ENCODE assay signal across 9 cellular contexts in genomic region chr15:93037341-93038063, GRCh38. TPM values are rescaled to one million over a fixed set of nuclear protein-coding genes. Genes with fewer than 3 reads are reported as not detected.
DNase-seq lines count a peak whose midpoint lies in the region; ATAC-seq and TF ChIP-seq lines count a peak whose summit lies in the region.
"Had no signal": no experiment of that assay in that cellular context is flagged by ENCODE, and none has a peak within 500 bp of the region (broad histone marks: within the 10 kb centered on the region; RNA-seq: fewer than 3 reads in every experiment).

No MANE protein-coding gene starts in this region.

- H3K4me3 Mint-ChIP-seq in Calu3 (ENCODE audit: low read depth, unreplicated experiment): no peak overlapping the region

- intact Hi-C loops in testis (cut with DNase I; ENCODE audit: low total_unique reads) (loop anchor here (10.0 kb wide), 2 partner anchors 937 to 1087 kb away; no protein-coding TSS in a partner anchor), Calu3 (cut with micrococcal nuclease; ENCODE audit: unreplicated experiment) (loop anchor here (5.0 kb wide), 1 partner anchor 940 kb away; no protein-coding TSS in a partner anchor), stomach (cut with DNase I; ENCODE audit: low total_unique reads) (no loop called here)

- TF ChIP-seq CTCF in VCaP (conservative IDR thresholded peaks at IDR 0.05) (peak; percentile 47), right atrium auricular region (IDR thresholded peaks at IDR 0.05) (peak in 1 of 2 donors; percentile 34), testis (IDR thresholded peaks at IDR 0.05) (peak in 1 of 3 experiments; percentile 8), Calu3 (IDR thresholded peaks at IDR 0.05; ENCODE audit: unreplicated experiment) (no peak), stomach (IDR thresholded peaks at IDR 0.05) (no peak)

- H3K9me3 ChIP-seq in right atrium auricular region (no peaks in the 10 kb centered on the region), testis (no peaks in the 10 kb centered on the region), stomach (no peaks in the 10 kb centered on the region)

- no peak for TF ChIP-seq POLR2A in testis (IDR thresholded peaks at IDR 0.05)
- TF ChIP-seq POLR2A in stomach (IDR thresholded peaks at IDR 0.05): no peak

- H3K27ac ChIP-seq in VCaP (no peak overlapping the region), right atrium auricular region (peak overlapping the region in 1 of 2 donors; percentile 42), testis (peak overlapping the region in 1 of 2 donors; percentile 6), stomach (peak overlapping the region in 2 of 5 donors; percentile 10 to 51)

- H3K4me3 ChIP-seq in right atrium auricular region (no peak overlapping the region), testis (no peak overlapping the region), stomach (no peak overlapping the region)

- no peaks in the 10 kb centered on the region for H3K36me3 Mint-ChIP-seq in Calu3 (ENCODE audit: insufficient read depth, unreplicated experiment)

- 57 to 70% methylated on average over 13 to 17 of the region's 17 CpGs for WGBS in testis, 2 donors
- WGBS in stomach, 5 donors: 45 to 61% (median 55%) methylated on average over 17 of the region's 17 CpGs

- no peak for TF ChIP-seq EP300 in stomach (IDR thresholded peaks at IDR 0.05)

- no peaks in the 10 kb centered on the region for H3K4me1 Mint-ChIP-seq in Calu3 (ENCODE audit: low read depth, unreplicated experiment)

- H3K27me3 ChIP-seq in right atrium auricular region (no peaks in the 10 kb centered on the region), testis (no peaks in the 10 kb centered on the region), stomach (peaks cover 0 to 5% (median 0%) of the 10 kb centered on the region in 3 donors)

- no peaks in the 10 kb centered on the region for H3K9me3 Mint-ChIP-seq in Calu3 (ENCODE audit: low read depth, unreplicated experiment)

- peaks cover 28% of the 10 kb centered on the region for H3K27me3 Mint-ChIP-seq in Calu3 (ENCODE audit: unreplicated experiment)

- CTCF ChIA-PET in Calu3 (lab: Charles Lee): interaction anchor here (0.5 to 1.8 kb wide), 5 partner anchors 19 to 1082 kb away, joined by 3 to 9 read pairs (median 5); no protein-coding TSS in a partner anchor

- peaks cover 0 to 6% of the 10 kb centered on the region in 2 donors for H3K4me1 ChIP-seq in right atrium auricular region
- peaks cover 5% of the 10 kb centered on the region for H3K4me1 ChIP-seq in testis
- peaks cover 4 to 31% (median 17%) of the 10 kb centered on the region in 4 donors for H3K4me1 ChIP-seq in stomach

- no peaks in the 10 kb centered on the region for H3K36me3 ChIP-seq in right atrium auricular region
- H3K36me3 ChIP-seq in testis (ENCODE audit: low read depth, missing control alignments): no peaks in the 10 kb centered on the region
- H3K36me3 ChIP-seq in stomach: peaks cover 0 to 3% (median 0%) of the 10 kb centered on the region in 4 donors

- H3K27ac Mint-ChIP-seq in Calu3 (ENCODE audit: unreplicated experiment): no peak overlapping the region

- DNase-seq in NCI-H446 (lab: John Stamatoyannopoulos, UW) (peak; percentile 23 to 67), NCI-H446 treated with DMSO at 0.1 percent for 48 hours (lab: John Stamatoyannopoulos, UW) (no peak), right atrium auricular region (ENCODE audit: low spot score) (peak; percentile 74), testis (peak; percentile 67), Calu3 (no peak), stomach (no peak)
- DNase-seq: activated CD8-positive, alpha-beta memory T cell treated with anti-CD3 and anti-CD28 coated beads, Interleukin-2, amount 50 U/mL, for 48 hours had no signal

- BruUV-seq in Calu3 (replicated peaks; lab: Mats Ljungman, UMichigan): no TSS peak

- no peak for ATAC-seq in HG02678 (IDR thresholded peaks at IDR 0.05; ENCODE audit: unreplicated experiment)

RNA-seq across cellular contexts. Expression of gene RGMA, which starts 51.5 kb away (rescaled TPM):
- total RNA-seq in right atrium auricular region (1 to 10 TPM; 7.2 to 9.9 TPM), testis (100 to 1,000 TPM in 1 of 2 donors, 10 to 100 TPM in 1; 65.4 to 120 TPM), Calu3 (2022) (0.73 and 0.78 TPM in 2 replicates), stomach (10 to 100 TPM in 4 of 5 donors, 1 to 10 TPM in 1; 1.7 to 64.2 (median 30.1) TPM)
- polyA plus RNA-seq in testis (ENCODE audit: insufficient read depth, low read depth, low replicate concordance) (53.7 TPM), stomach (10 to 100 TPM in 1 of 3 donors, 1 to 10 TPM in 2; 4.6 to 19.8 (median 8.0) TPM)

Comparison
In these comparisons a context has a peak if more than half of its experiments do, and no peak if none do; other contexts are left out.
1. DNase-seq: peak in NCI-H446 (2 of 2), right atrium auricular region (single experiment) and testis (single experiment); none in NCI-H446 treated with DMSO at 0.1 percent for 48 hours (single experiment), Calu3 (single experiment) and stomach (single experiment).